32 cellular contexts compared by ENCODE assay signal in genomic region chr5:10277773-10278630, GRCh38.
"Had no signal": no experiment of that assay in that cellular context is flagged by ENCODE, and none has a peak within 500 bp of the region (broad histone marks: within the 10 kb centered on the region; RNA-seq: fewer than 3 reads in every experiment).

No MANE protein-coding gene starts in this region.

- H3K4me3 ChIP-seq: heart left ventricle, pancreas, prostate gland, smooth muscle cell, thoracic aorta had no signal

- H3K27ac ChIP-seq: heart left ventricle, prostate gland, thoracic aorta had no signal

- FAIRE-seq: astrocyte, kidney, pancreas had no signal

- ATAC-seq: activated T-cell treated with anti-CD3 and anti-CD28 coated beads, Interleukin-2, amount 50 U/mL, for 4 hours; activated T-helper 17 cell treated with anti-CD3 and anti-CD28 coated beads, Interleukin-2, amount 50 U/mL, for 72 hours; esophagus mucosa; heart left ventricle; left colon; stimulated activated naive CD8-positive, alpha-beta T cell treated with anti-CD3 and anti-CD28 coated beads, Interleukin-15, Interleukin-2, amounts not matched to agents 100 U/mL and 50 U/mL, for 24 hours; T-cell had no signal

- H3K9me3 Mint-ChIP-seq: activated T-cell treated with anti-CD3 and anti-CD28 coated beads, Interleukin-2, amount 50 U/mL, for 4 hours; activated T-helper 17 cell treated with anti-CD3 and anti-CD28 coated beads, Interleukin-2, amount 50 U/mL, for 72 hours; dendritic cell treated with granulocyte-macrophage colony-stimulating factor and Interleukin-4, amounts not matched to agents 40 ng/mL and 50 ng/mL, for 4 days; endodermal cell; immature natural killer cell; T-cell; T-helper 2 cell treated with Interferon-gamma antibody and Interleukin-4, amounts not matched to agents 5 μg/mL and 100 μg/mL, for 36 hours; type B pancreatic cell had no signal

- H3K4me1 ChIP-seq: heart left ventricle, prostate gland had no signal

- H3K27me3 Mint-ChIP-seq: activated T-helper 17 cell treated with anti-CD3 and anti-CD28 coated beads, Interleukin-2, amount 50 U/mL, for 72 hours; type B pancreatic cell had no signal

- H3K27me3 ChIP-seq: heart left ventricle, pancreas had no signal

- H3K36me3 Mint-ChIP-seq: T-cell had no signal

- H3K27ac Mint-ChIP-seq: activated T-helper 17 cell treated with anti-CD3 and anti-CD28 coated beads, Interleukin-2, amount 50 U/mL, for 72 hours; dendritic cell treated with granulocyte-macrophage colony-stimulating factor and Interleukin-4, amounts not matched to agents 40 ng/mL and 50 ng/mL, for 4 days; endodermal cell; nephron progenitor cell; T-cell; T-helper 2 cell treated with Interferon-gamma antibody and Interleukin-4, amounts not matched to agents 5 μg/mL and 100 μg/mL, for 36 hours; type B pancreatic cell had no signal

- H3K9me3 ChIP-seq: heart left ventricle, pancreas, prostate gland, thoracic aorta had no signal

- H3K4me3 Mint-ChIP-seq: activated T-cell treated with anti-CD3 and anti-CD28 coated beads, Interleukin-2, amount 50 U/mL, for 4 hours; activated T-helper 17 cell treated with anti-CD3 and anti-CD28 coated beads, Interleukin-2, amount 50 U/mL, for 72 hours; dendritic cell treated with granulocyte-macrophage colony-stimulating factor and Interleukin-4, amounts not matched to agents 40 ng/mL and 50 ng/mL, for 4 days; endodermal cell; immature natural killer cell; T-cell; T-helper 2 cell treated with Interferon-gamma antibody and Interleukin-4, amounts not matched to agents 5 μg/mL and 100 μg/mL, for 36 hours; type B pancreatic cell had no signal

- DNase-seq: activated CD4-positive, alpha-beta T cell treated with anti-CD3 and anti-CD28 coated beads for 4 hours; activated CD4-positive, alpha-beta T cell treated with anti-CD3 and anti-CD28 coated beads, Interleukin-2, amount 50 U/mL, for 4 hours; activated gamma-delta T cell treated with Interleukin-2 at 50 U/mL for 16 hours; activated naive CD4-positive, alpha-beta T cell treated with anti-CD3 and anti-CD28 coated beads, Interleukin-2, amount 50 U/mL, for 16 hours; activated T-cell treated with anti-CD3 and anti-CD28 coated beads, Interleukin-2, amount 50 U/mL, for 4 hours; amniotic stem cell; caudate nucleus; endodermal cell; foreskin fibroblast; heart left ventricle; hypothalamus; immature natural killer cell; kidney; left colon; mammary epithelial cell; nephron progenitor cell; nucleus accumbens; retina; stimulated activated CD4-positive, alpha-beta T cell treated with anti-CD3 and anti-CD28 coated beads, Interleukin-15, amount 100 ng/mL, for 24 hours; stimulated activated CD4-positive, alpha-beta T cell treated with anti-CD3 and anti-CD28 coated beads, Interleukin-2, amount 100 ng/mL, for 24 hours; stimulated activated naive CD8-positive, alpha-beta T cell treated with anti-CD3 and anti-CD28 coated beads, Interleukin-15, Interleukin-2, amounts not matched to agents 100 U/mL and 50 U/mL, for 24 hours; T-cell had no signal

- H3K4me2 ChIP-seq: smooth muscle cell had no signal

- H3K36me3 ChIP-seq: pancreas, prostate gland, thoracic aorta had no signal
